In genomic region chr1:27601771-27602509, GRCh38 we compare ENCODE assay signal across 8 cellular contexts. TPM values are rescaled to one million over a fixed set of nuclear protein-coding genes. Genes with fewer than 3 reads are reported as not detected.
DNase-seq lines count a peak whose midpoint lies in the region; ATAC-seq, FAIRE-seq and TF ChIP-seq lines count a peak whose summit lies in the region.

No MANE protein-coding gene starts in this region.

- intact Hi-C loops in activated CD4-positive, alpha-beta memory T cell treated with anti-CD3 and anti-CD28 coated beads for 36 hours (cut with micrococcal nuclease): loop anchor here (2.0 to 10.0 kb wide), 3 partner anchors 33 to 277 kb away; partner anchors contain the start of gene TMEM222
- intact Hi-C loops in pancreas (cut with DNase I): loop anchor here in 1 of 3 donors (5.0 kb wide), 1 partner anchor 45 kb away; no protein-coding TSS in a partner anchor

- H3K4me3 ChIP-seq in pancreas: peak overlapping the region; percentile 72 to 100 (median 88)

- no peak for FAIRE-seq in pancreas (lab: Jason Lieb, UNC)

- peaks cover 41% of the 10 kb centered on the region for H3K4me1 Mint-ChIP-seq in activated CD8-positive, alpha-beta memory T cell treated with anti-CD3 and anti-CD28 coated beads, Interleukin-2, amount 10 ng/mL, durations not matched to agents 7 days and 5 days
- peaks cover 44% of the 10 kb centered on the region for H3K4me1 Mint-ChIP-seq in activated CD4-positive, alpha-beta memory T cell treated with anti-CD3 and anti-CD28 coated beads for 36 hours (ENCODE audit: low read depth)

- CTCF ChIA-PET in activated CD8-positive, alpha-beta memory T cell treated with anti-CD3 and anti-CD28 coated beads, Interleukin-2, amount 10 ng/mL, durations not matched to agents 7 days and 5 days (lab: Charles Lee): interaction anchor here (1.1 to 6.3 kb wide), 11 partner anchors 25 to 305 kb away, joined by 4 to 48 read pairs (median 6); no protein-coding TSS in a partner anchor
- CTCF ChIA-PET in activated CD4-positive, alpha-beta memory T cell treated with anti-CD3 and anti-CD28 coated beads for 36 hours (lab: Charles Lee): interaction anchor here (1.3 to 12.3 kb wide), 7 partner anchors 23 to 199 kb away, joined by 4 to 312 read pairs (median 7); no protein-coding TSS in a partner anchor

- peak overlapping the region; percentile 76 to 85 (median 80) for H3K27ac ChIP-seq in pancreas

- H3K9me3 ChIP-seq in pancreas: no peaks in the 10 kb centered on the region

- ATAC-seq in activated CD8-positive, alpha-beta memory T cell treated with anti-CD3 and anti-CD28 coated beads, Interleukin-2, amount 10 ng/mL, durations not matched to agents 7 days and 5 days: no peak
- ATAC-seq in pancreas (peak; percentile 4 to 31 (median 21)), GM18858 (IDR thresholded peaks at IDR 0.05; ENCODE audit: unreplicated experiment) (no peak), GM18873 (IDR thresholded peaks at IDR 0.05; ENCODE audit: low FRiP score, unreplicated experiment) (no peak)

- H3K36me3 Mint-ChIP-seq in activated CD8-positive, alpha-beta memory T cell treated with anti-CD3 and anti-CD28 coated beads, Interleukin-2, amount 10 ng/mL, durations not matched to agents 7 days and 5 days: no peaks in the 10 kb centered on the region
- H3K36me3 Mint-ChIP-seq in activated CD4-positive, alpha-beta memory T cell treated with anti-CD3 and anti-CD28 coated beads for 36 hours: no peaks in the 10 kb centered on the region

- H3K4me1 ChIP-seq in pancreas: peaks cover 6 to 25% (median 18%) of the 10 kb centered on the region in 3 donors

- 3 to 9% methylated on average over 15 to 23 of the region's 23 CpGs for WGBS in pancreas, 2 donors

- no peaks in the 10 kb centered on the region for H3K9me3 Mint-ChIP-seq in activated CD8-positive, alpha-beta memory T cell treated with anti-CD3 and anti-CD28 coated beads, Interleukin-2, amount 10 ng/mL, durations not matched to agents 7 days and 5 days (ENCODE audit: low read depth)
- H3K9me3 Mint-ChIP-seq in activated CD4-positive, alpha-beta memory T cell treated with anti-CD3 and anti-CD28 coated beads for 36 hours: no peaks in the 10 kb centered on the region

- H3K27ac Mint-ChIP-seq in activated CD8-positive, alpha-beta memory T cell treated with anti-CD3 and anti-CD28 coated beads, Interleukin-2, amount 10 ng/mL, durations not matched to agents 7 days and 5 days: no peak overlapping the region
- H3K27ac Mint-ChIP-seq in activated CD4-positive, alpha-beta memory T cell treated with anti-CD3 and anti-CD28 coated beads for 36 hours: no peak overlapping the region

- no peak for TF ChIP-seq CTCF in pancreas (IDR thresholded peaks at IDR 0.05)

- POLR2A ChIA-PET in activated CD4-positive, alpha-beta memory T cell treated with anti-CD3 and anti-CD28 coated beads for 36 hours (lab: Charles Lee): interaction anchor here (1.0 to 1.3 kb wide), 2 partner anchors 34 to 45 kb away, joined by 3 to 7 read pairs; no protein-coding TSS in a partner anchor

- H3K27me3 ChIP-seq in pancreas: no peaks in the 10 kb centered on the region

- peak overlapping the region; percentile 59 for H3K4me3 Mint-ChIP-seq in activated CD8-positive, alpha-beta memory T cell treated with anti-CD3 and anti-CD28 coated beads, Interleukin-2, amount 10 ng/mL, durations not matched to agents 7 days and 5 days
- H3K4me3 Mint-ChIP-seq in activated CD4-positive, alpha-beta memory T cell treated with anti-CD3 and anti-CD28 coated beads for 36 hours: peak overlapping the region; percentile 74

- H3K27me3 Mint-ChIP-seq in activated CD8-positive, alpha-beta memory T cell treated with anti-CD3 and anti-CD28 coated beads, Interleukin-2, amount 10 ng/mL, durations not matched to agents 7 days and 5 days: no peaks in the 10 kb centered on the region
- H3K27me3 Mint-ChIP-seq in activated CD4-positive, alpha-beta memory T cell treated with anti-CD3 and anti-CD28 coated beads for 36 hours: no peaks in the 10 kb centered on the region

- no peak for DNase-seq in activated CD8-positive, alpha-beta memory T cell treated with anti-CD3 and anti-CD28 coated beads, Interleukin-2, amount 10 ng/mL, durations not matched to agents 7 days and 5 days
- DNase-seq in activated CD8-positive, alpha-beta memory T cell treated with anti-CD3 and anti-CD28 coated beads, Interleukin-2, amount 50 U/mL, for 4 hours: no peak
- DNase-seq in activated CD4-positive, alpha-beta memory T cell treated with anti-CD3 and anti-CD28 coated beads for 36 hours: no peak
- DNase-seq in glomerular visceral epithelial cell (ENCODE audit: extremely low spot score) (peak; percentile 69), pancreas (peak; percentile 50 to 86 (median 64)), SHP77 treated with DMSO at 0.1 percent for 48 hours (lab: John Stamatoyannopoulos, UW) (no peak)

- H3K36me3 ChIP-seq in pancreas: no peaks in the 10 kb centered on the region

RNA-seq across cellular contexts. Expression of gene AHDC1, which starts 2.0 kb away (rescaled TPM):
- 10 to 100 TPM; 15.8 to 18.5 TPM for total RNA-seq in activated CD8-positive, alpha-beta memory T cell treated with anti-CD3 and anti-CD28 coated beads, Interleukin-2, amount 10 ng/mL, durations not matched to agents 7 days and 5 days
- 10 to 100 TPM in 1 of 2 experiments, 1 to 10 TPM in 1; 8.3 to 12.1 TPM for total RNA-seq in activated CD4-positive, alpha-beta memory T cell treated with anti-CD3 and anti-CD28 coated beads for 36 hours
- 10 to 100 TPM; 10.4 to 22.4 (median 13.7) TPM for total RNA-seq in pancreas
- 10 to 100 TPM; 16.3 to 27.5 TPM for polyA plus RNA-seq in pancreas

RNA-seq across cellular contexts. Expression of gene FGR, which starts 33.0 kb away (rescaled TPM):
- total RNA-seq in activated CD8-positive, alpha-beta memory T cell treated with anti-CD3 and anti-CD28 coated beads, Interleukin-2, amount 10 ng/mL, durations not matched to agents 7 days and 5 days: 1 to 10 TPM in 1 of 2 experiments, under 1 TPM in 1; 0.30 to 1.8 TPM
- total RNA-seq in activated CD4-positive, alpha-beta memory T cell treated with anti-CD3 and anti-CD28 coated beads for 36 hours: under 1 TPM; 0.24 to 0.27 TPM
- 1 to 10 TPM in 4 of 6 donors, under 1 TPM in 2; 0.51 to 6.8 (median 2.5) TPM for total RNA-seq in pancreas
- polyA plus RNA-seq in pancreas: 1 to 10 TPM; 3.6 to 5.8 TPM

Comparison
In these comparisons a context has a peak if more than half of its experiments do, and no peak if none do; other contexts are left out.
1. ATAC-seq: peak in pancreas (4 of 4); none in activated CD8-positive, alpha-beta memory T cell treated with anti-CD3 and anti-CD28 coated beads, Interleukin-2, amount 10 ng/mL, durations not matched to agents 7 days and 5 days (single experiment), GM18858 (single experiment) and GM18873 (single experiment).
2. DNase-seq: peak in glomerular visceral epithelial cell (single experiment) and pancreas (6 of 6); none in activated CD8-positive, alpha-beta memory T cell treated with anti-CD3 and anti-CD28 coated beads, Interleukin-2, amount 10 ng/mL, durations not matched to agents 7 days and 5 days (single experiment), activated CD8-positive, alpha-beta memory T cell treated with anti-CD3 and anti-CD28 coated beads, Interleukin-2, amount 50 U/mL, for 4 hours (single experiment), activated CD4-positive, alpha-beta memory T cell treated with anti-CD3 and anti-CD28 coated beads for 36 hours (single experiment) and SHP77 treated with DMSO at 0.1 percent for 48 hours (single experiment).